Comparison of ENCODE assay signal across 3 cellular contexts in genomic region chr12:115103884-115104883, GRCh38.
TF ChIP-seq lines count a peak whose summit lies in the region.

No MANE protein-coding gene starts in this region.

TF ChIP-seq in IMR-90, 13 proteins besides CTCF, POLR2A, EP300 and RAD21:
- peak; percentile 81 for TF ChIP-seq MAFK (IDR thresholded peaks at IDR 0.05; ENCODE audit: low read depth, low read length)
- no peak for TF ChIP-seq RCOR1 (IDR thresholded peaks at IDR 0.05; ENCODE audit: insufficient replicate concordance, low read length)

TF ChIP-seq in K562, 482 proteins besides CTCF, POLR2A, EP300 and RAD21 (continues in another document):
- no peak for TF ChIP-seq KHSRP (IDR thresholded peaks at IDR 0.05)
- no peak for TF ChIP-seq ATF4 (CRISPR knock-in tag; IDR thresholded peaks at IDR 0.05)
- no peak for TF ChIP-seq ZNF717 (CRISPR knock-in tag; IDR thresholded peaks at IDR 0.05)
- no peak for TF ChIP-seq KAT2B (IDR thresholded peaks at IDR 0.05; ENCODE audit: low read depth, low read length)
- no peak for TF ChIP-seq CBFB (CRISPR knock-in tag; IDR thresholded peaks at IDR 0.05)
- TF ChIP-seq ZNF408 (CRISPR knock-in tag; IDR thresholded peaks at IDR 0.05; ENCODE audit: low read depth) = no peak
- no peak for TF ChIP-seq PHB (CRISPR knock-in tag; IDR thresholded peaks at IDR 0.05)
- TF ChIP-seq NFRKB (IDR thresholded peaks at IDR 0.05; ENCODE audit: low read depth) = no peak
- no peak for TF ChIP-seq NR4A1 (CRISPR knock-in tag; IDR thresholded peaks at IDR 0.05)
- TF ChIP-seq NR4A1 (tag; IDR thresholded peaks at IDR 0.05) = no peak
- TF ChIP-seq RBFOX2 (IDR thresholded peaks at IDR 0.05; ENCODE audit: low read depth, low read length) = no peak
- no peak for TF ChIP-seq POLR2AphosphoS2 (IDR thresholded peaks at IDR 0.05; ENCODE audit: low read length)
- TF ChIP-seq PHF8 (IDR thresholded peaks at IDR 0.05; ENCODE audit: borderline replicate concordance, low read length) = no peak
- TF ChIP-seq, protein P1, sequence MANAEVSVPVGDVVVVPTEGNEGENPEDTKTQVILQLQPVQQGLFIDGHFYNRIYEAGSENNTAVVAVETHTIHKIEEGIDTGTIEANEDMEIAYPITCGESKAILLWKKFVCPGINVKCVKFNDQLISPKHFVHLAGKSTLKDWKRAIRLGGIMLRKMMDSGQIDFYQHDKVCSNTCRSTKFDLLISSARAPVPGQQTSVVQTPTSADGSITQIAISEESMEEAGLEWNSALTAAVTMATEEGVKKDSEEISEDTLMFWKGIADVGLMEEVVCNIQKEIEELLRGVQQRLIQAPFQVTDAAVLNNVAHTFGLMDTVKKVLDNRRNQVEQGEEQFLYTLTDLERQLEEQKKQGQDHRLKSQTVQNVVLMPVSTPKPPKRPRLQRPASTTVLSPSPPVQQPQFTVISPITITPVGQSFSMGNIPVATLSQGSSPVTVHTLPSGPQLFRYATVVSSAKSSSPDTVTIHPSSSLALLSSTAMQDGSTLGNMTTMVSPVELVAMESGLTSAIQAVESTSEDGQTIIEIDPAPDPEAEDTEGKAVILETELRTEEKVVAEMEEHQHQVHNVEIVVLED (CRISPR knock-in tag; IDR thresholded peaks at IDR 0.05) = no peak
- no peak for TF ChIP-seq DIDO1 (tag; IDR thresholded peaks at IDR 0.05; ENCODE audit: low read depth)
- TF ChIP-seq ZNF609 (CRISPR knock-in tag; IDR thresholded peaks at IDR 0.05; ENCODE audit: borderline replicate concordance) = no peak
- no peak for TF ChIP-seq NR2F6 (CRISPR knock-in tag; IDR thresholded peaks at IDR 0.05)
- peak; percentile 47 to 75; a peak in 3 of 4 replicates for TF ChIP-seq ETV6 (IDR thresholded peaks at IDR 0.05; ENCODE audit: borderline replicate concordance in 1 of 2, low read depth in 2 of 2, low read length in 1 of 2)
- no peak for TF ChIP-seq ETV6 (CRISPR knock-in tag; IDR thresholded peaks at IDR 0.05; ENCODE audit: borderline replicate concordance)
- 0 out of 2 replicates have a peak, but pooled peaks have one; percentile 5 for TF ChIP-seq CBFA2T2 (conservative IDR thresholded peaks at IDR 0.05)
- TF ChIP-seq, protein P2, sequence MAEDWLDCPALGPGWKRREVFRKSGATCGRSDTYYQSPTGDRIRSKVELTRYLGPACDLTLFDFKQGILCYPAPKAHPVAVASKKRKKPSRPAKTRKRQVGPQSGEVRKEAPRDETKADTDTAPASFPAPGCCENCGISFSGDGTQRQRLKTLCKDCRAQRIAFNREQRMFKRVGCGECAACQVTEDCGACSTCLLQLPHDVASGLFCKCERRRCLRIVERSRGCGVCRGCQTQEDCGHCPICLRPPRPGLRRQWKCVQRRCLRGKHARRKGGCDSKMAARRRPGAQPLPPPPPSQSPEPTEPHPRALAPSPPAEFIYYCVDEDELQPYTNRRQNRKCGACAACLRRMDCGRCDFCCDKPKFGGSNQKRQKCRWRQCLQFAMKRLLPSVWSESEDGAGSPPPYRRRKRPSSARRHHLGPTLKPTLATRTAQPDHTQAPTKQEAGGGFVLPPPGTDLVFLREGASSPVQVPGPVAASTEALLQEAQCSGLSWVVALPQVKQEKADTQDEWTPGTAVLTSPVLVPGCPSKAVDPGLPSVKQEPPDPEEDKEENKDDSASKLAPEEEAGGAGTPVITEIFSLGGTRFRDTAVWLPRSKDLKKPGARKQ (CRISPR knock-in tag; IDR thresholded peaks at IDR 0.05) = no peak
- TF ChIP-seq FOXA3 (CRISPR knock-in tag; conservative IDR thresholded peaks at IDR 0.05 in 1 of 2, IDR thresholded peaks at IDR 0.05 in 1 of 2) = peak in 1 of 2 experiments; percentile 49; a peak in 1 of 4 replicates
- peak; percentile 50 for TF ChIP-seq FOSL1 (tag; conservative IDR thresholded peaks at IDR 0.05)
- TF ChIP-seq ZNF239 (CRISPR knock-in tag; IDR thresholded peaks at IDR 0.05) = no peak
- TF ChIP-seq COPS2 (conservative IDR thresholded peaks at IDR 0.05) = no peak

TF ChIP-seq in GM12891, 5 proteins besides CTCF, POLR2A, EP300 and RAD21:
- TF ChIP-seq POLR2AphosphoS5 (IDR thresholded peaks at IDR 0.05; ENCODE audit: low read depth, low read length) (no peak), TAF1 (IDR thresholded peaks at IDR 0.05; ENCODE audit: low read depth, low read length) (no peak), SPI1 (IDR thresholded peaks at IDR 0.05; ENCODE audit: low read depth, low read length) (no peak), POU2F2 (IDR thresholded peaks at IDR 0.05; ENCODE audit: low read depth, low read length) (no peak), PAX5 (IDR thresholded peaks at IDR 0.05; ENCODE audit: insufficient read depth, low read length, severe bottlenecking) (no peak)
